In genomic region chr5:145917288-145917687, GRCh38 we compare ENCODE assay signal across 3 cellular contexts.
TF ChIP-seq lines count a peak whose summit lies in the region.

No MANE protein-coding gene starts in this region.

TF ChIP-seq in A549, 52 proteins besides CTCF, POLR2A, EP300 and RAD21 (continues in another document):
- TF ChIP-seq TP53 (CRISPR knock-in tag; IDR thresholded peaks at IDR 0.05) (no peak), TFCP2L1 (CRISPR knock-in tag; IDR thresholded peaks at IDR 0.05) (no peak), MAFK (IDR thresholded peaks at IDR 0.05; ENCODE audit: partially characterized antibody) (no peak), NFE2L2 (conservative IDR thresholded peaks at IDR 0.05; ENCODE audit: low read length) (no peak), KDM5A (IDR thresholded peaks at IDR 0.05) (no peak), ZSCAN20 (CRISPR knock-in tag; IDR thresholded peaks at IDR 0.05) (no peak), MAZ (IDR thresholded peaks at IDR 0.05; ENCODE audit: borderline replicate concordance, low read depth, low read length) (no peak), KDM1A (IDR thresholded peaks at IDR 0.05; ENCODE audit: low read depth) (no peak), RCOR1 (IDR thresholded peaks at IDR 0.05; ENCODE audit: low read depth, low read length) (no peak), CBX8 (IDR thresholded peaks at IDR 0.05) (no peak), REST (IDR thresholded peaks at IDR 0.05) (no peak), RARB (CRISPR knock-in tag; IDR thresholded peaks at IDR 0.05) (no peak), JUNB (IDR thresholded peaks at IDR 0.05) (no peak), BCL3 (IDR thresholded peaks at IDR 0.05) (no peak), ZC3H11A (IDR thresholded peaks at IDR 0.05) (no peak), ZFP36 (IDR thresholded peaks at IDR 0.05; ENCODE audit: borderline replicate concordance, partially characterized antibody) (no peak)
- TF ChIP-seq, protein P1, sequence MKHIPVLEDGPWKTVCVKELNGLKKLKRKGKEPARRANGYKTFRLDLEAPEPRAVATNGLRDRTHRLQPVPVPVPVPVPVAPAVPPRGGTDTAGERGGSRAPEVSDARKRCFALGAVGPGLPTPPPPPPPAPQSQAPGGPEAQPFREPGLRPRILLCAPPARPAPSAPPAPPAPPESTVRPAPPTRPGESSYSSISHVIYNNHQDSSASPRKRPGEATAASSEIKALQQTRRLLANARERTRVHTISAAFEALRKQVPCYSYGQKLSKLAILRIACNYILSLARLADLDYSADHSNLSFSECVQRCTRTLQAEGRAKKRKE (CRISPR knock-in tag; IDR thresholded peaks at IDR 0.05; ENCODE audit: low read depth): no peak
- TF ChIP-seq, protein P2, sequence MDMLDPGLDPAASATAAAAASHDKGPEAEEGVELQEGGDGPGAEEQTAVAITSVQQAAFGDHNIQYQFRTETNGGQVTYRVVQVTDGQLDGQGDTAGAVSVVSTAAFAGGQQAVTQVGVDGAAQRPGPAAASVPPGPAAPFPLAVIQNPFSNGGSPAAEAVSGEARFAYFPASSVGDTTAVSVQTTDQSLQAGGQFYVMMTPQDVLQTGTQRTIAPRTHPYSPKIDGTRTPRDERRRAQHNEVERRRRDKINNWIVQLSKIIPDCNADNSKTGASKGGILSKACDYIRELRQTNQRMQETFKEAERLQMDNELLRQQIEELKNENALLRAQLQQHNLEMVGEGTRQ (IDR thresholded peaks at IDR 0.05): no peak

TF ChIP-seq in H1, 55 proteins besides CTCF, POLR2A, EP300 and RAD21:
- TF ChIP-seq RNF2 (IDR thresholded peaks at IDR 0.05; ENCODE audit: borderline replicate concordance, low read depth, low read length, missing control alignments, poor library complexity, severe bottlenecking) (no peak), SP4 (IDR thresholded peaks at IDR 0.05; ENCODE audit: low read length) (no peak), MAFK (IDR thresholded peaks at IDR 0.05; ENCODE audit: low read depth, low read length) (no peak), NANOG (IDR thresholded peaks at IDR 0.05; ENCODE audit: insufficient read depth, low read depth, low read length, poor library complexity, severe bottlenecking) (no peak), CREB1 (IDR thresholded peaks at IDR 0.05) (no peak), CHD1 (IDR thresholded peaks at IDR 0.05; ENCODE audit: low read depth, low read length) (no peak)
- TF ChIP-seq, protein P3, sequence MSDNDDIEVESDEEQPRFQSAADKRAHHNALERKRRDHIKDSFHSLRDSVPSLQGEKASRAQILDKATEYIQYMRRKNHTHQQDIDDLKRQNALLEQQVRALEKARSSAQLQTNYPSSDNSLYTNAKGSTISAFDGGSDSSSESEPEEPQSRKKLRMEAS (IDR thresholded peaks at IDR 0.05): no peak

TF ChIP-seq in neural cell, 6 proteins besides CTCF, POLR2A, EP300 and RAD21:
- TF ChIP-seq POLR2AphosphoS5 (IDR thresholded peaks at IDR 0.05) (no peak), MXI1 (conservative IDR thresholded peaks at IDR 0.05; ENCODE audit: poor library complexity, severe bottlenecking) (no peak), TAF1 (IDR thresholded peaks at IDR 0.05; ENCODE audit: low read depth) (no peak), SMC3 (conservative IDR thresholded peaks at IDR 0.05; ENCODE audit: poor library complexity) (no peak), EZH2 (IDR thresholded peaks at IDR 0.05; ENCODE audit: borderline replicate concordance, insufficient read depth, low read length, poor library complexity, severe bottlenecking) (no peak), REST (IDR thresholded peaks at IDR 0.05; ENCODE audit: borderline replicate concordance) (no peak)
